In genomic region chr6:40753048-40753447, GRCh38 we compare ENCODE assay signal across 8 cellular contexts.
"Had no signal": no experiment of that assay in that cellular context is flagged by ENCODE, and none has a peak within 500 bp of the region (broad histone marks: within the 10 kb centered on the region; RNA-seq: fewer than 3 reads in every experiment).

No MANE protein-coding gene starts in this region.

- H3K4me2 ChIP-seq: KMS-11 had no signal

- H3K27ac ChIP-seq: HL-60, KMS-11 had no signal

- H3K9ac ChIP-seq: KMS-11 had no signal

- FAIRE-seq: HTR-8/SVneo had no signal

- DNase-seq: IMR-90, Karpas-422, Kasumi-1, KBM-7, KG1 had no signal
